In genomic region chrX:140317462-140317861, GRCh38 we compare ENCODE assay signal across 24 cellular contexts.
"Had no signal": no experiment of that assay in that cellular context is flagged by ENCODE, and none has a peak within 500 bp of the region (broad histone marks: within the 10 kb centered on the region; RNA-seq: fewer than 3 reads in every experiment).

No MANE protein-coding gene starts in this region.

- H3K36me3 Mint-ChIP-seq: activated naive CD4-positive, alpha-beta T cell treated with anti-CD3 and anti-CD28 coated beads, Interleukin-2, amount 50 U/mL, for 72 hours; brain had no signal

- H3K9me3 ChIP-seq: ascending aorta had no signal

- H3K4me1 Mint-ChIP-seq: activated naive CD8-positive, alpha-beta T cell treated with anti-CD3 and anti-CD28 coated beads, Interleukin-2, amount 50 U/mL, for 24 hours; central memory CD8-positive, alpha-beta T cell had no signal

- DNase-seq: activated CD4-positive, alpha-beta T cell treated with anti-CD3 and anti-CD28 coated beads for 4 hours; activated CD8-positive, alpha-beta memory T cell treated with anti-CD3 and anti-CD28 coated beads, Interleukin-2, amount 50 U/mL, for 4 hours; activated CD8-positive, alpha-beta T cell treated with anti-CD3 and anti-CD28 coated beads for 36 hours; activated naive CD8-positive, alpha-beta T cell treated with anti-CD3 and anti-CD28 coated beads, Interleukin-2, amount 50 U/mL, for 24 hours; activated T-cell treated with anti-CD3 and anti-CD28 coated beads, Interleukin-2, amount 50 U/mL, for 72 hours; amniotic stem cell; NCI-H1092 treated with DMSO at 0.1 percent for 48 hours; NCI-H1417 treated with DMSO at 0.1 percent for 48 hours; NCI-H1694 treated with DMSO at 0.1 percent for 48 hours; NCI-H2029 treated with DMSO at 0.1 percent for 48 hours; NCI-H345; NCI-H510A; NCI-H526 treated with DMSO at 0.1 percent for 48 hours; NCI-H82; SIG-M5; T-helper 1 cell; WERI-Rb-1 had no signal

- H3K36me3 ChIP-seq: ascending aorta, WERI-Rb-1 had no signal

- H3K27me3 Mint-ChIP-seq: activated CD8-positive, alpha-beta T cell treated with anti-CD3 and anti-CD28 coated beads for 36 hours; activated naive CD8-positive, alpha-beta T cell treated with anti-CD3 and anti-CD28 coated beads, Interleukin-2, amount 50 U/mL, for 24 hours; central memory CD8-positive, alpha-beta T cell had no signal

- H3K4me1 ChIP-seq: ascending aorta had no signal

- ATAC-seq: activated CD4-positive, CD25-positive, alpha-beta regulatory T cell treated with anti-CD3 and anti-CD28 coated beads, Interleukin-2, amount 50 U/mL, for 24 hours; activated CD8-positive, alpha-beta T cell treated with anti-CD3 and anti-CD28 coated beads for 36 hours; activated naive CD4-positive, alpha-beta T cell treated with anti-CD3 and anti-CD28 coated beads, Interleukin-2, amount 50 U/mL, for 72 hours; activated naive CD8-positive, alpha-beta T cell treated with anti-CD3 and anti-CD28 coated beads, Interleukin-2, amount 50 U/mL, for 24 hours; activated T-cell treated with anti-CD3 and anti-CD28 coated beads, Interleukin-2, amount 50 U/mL, for 72 hours had no signal

- H3K9ac ChIP-seq: KMS-11 had no signal

- H3K4me2 ChIP-seq: KMS-11 had no signal

- H3K27ac Mint-ChIP-seq: activated CD8-positive, alpha-beta T cell treated with anti-CD3 and anti-CD28 coated beads for 36 hours; activated naive CD4-positive, alpha-beta T cell treated with anti-CD3 and anti-CD28 coated beads, Interleukin-2, amount 50 U/mL, for 72 hours; activated naive CD8-positive, alpha-beta T cell treated with anti-CD3 and anti-CD28 coated beads, Interleukin-2, amount 50 U/mL, for 24 hours; activated T-cell treated with anti-CD3 and anti-CD28 coated beads, Interleukin-2, amount 50 U/mL, for 72 hours had no signal

- H3K9me3 Mint-ChIP-seq: activated CD8-positive, alpha-beta T cell treated with anti-CD3 and anti-CD28 coated beads for 36 hours; activated naive CD8-positive, alpha-beta T cell treated with anti-CD3 and anti-CD28 coated beads, Interleukin-2, amount 50 U/mL, for 24 hours had no signal

- H3K4me3 Mint-ChIP-seq: activated CD8-positive, alpha-beta T cell treated with anti-CD3 and anti-CD28 coated beads for 36 hours; activated naive CD8-positive, alpha-beta T cell treated with anti-CD3 and anti-CD28 coated beads, Interleukin-2, amount 50 U/mL, for 24 hours; activated T-cell treated with anti-CD3 and anti-CD28 coated beads, Interleukin-2, amount 50 U/mL, for 72 hours; brain; central memory CD8-positive, alpha-beta T cell had no signal

- H3K27ac ChIP-seq: ascending aorta, KMS-11, SK-N-MC, WERI-Rb-1 had no signal

- H3K27me3 ChIP-seq: ascending aorta had no signal

- H3K4me3 ChIP-seq: ascending aorta, SK-N-MC had no signal
